In the genomic region with DNA sequence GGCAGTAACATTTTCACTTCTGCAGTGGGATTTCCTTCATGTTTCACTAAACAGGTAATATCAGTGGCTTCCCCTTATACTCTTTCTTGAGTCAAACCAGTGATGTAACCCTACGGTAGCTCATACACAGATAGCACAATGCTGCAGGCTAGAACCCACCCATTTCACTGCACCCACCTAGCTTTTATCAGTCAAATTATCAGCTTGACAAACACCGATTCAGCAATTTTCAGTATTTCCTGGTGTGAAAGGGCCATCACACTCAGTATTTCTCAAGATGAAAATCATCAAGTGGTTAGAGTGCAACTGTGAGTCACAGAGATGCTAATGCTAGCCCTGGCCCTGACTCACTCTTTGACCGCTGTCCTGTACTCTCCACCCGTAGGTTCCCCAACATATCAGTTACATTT, we compare ENCODE assay signal across 8 cellular contexts.
DNase-seq lines count a peak whose midpoint lies in the region; ATAC-seq and TF ChIP-seq lines count a peak whose summit lies in the region.

No MANE protein-coding gene starts in this region.

- peak; percentile 61 for ATAC-seq in activated CD4-positive, alpha-beta T cell treated with anti-CD3 and anti-CD28 coated beads for 36 hours
- peak; percentile 39 for ATAC-seq in HG02938 (IDR thresholded peaks at IDR 0.05; ENCODE audit: unreplicated experiment)
- ATAC-seq in foreskin keratinocyte: peak; percentile 80

- H3K4me1 ChIP-seq in SJSA1 (replicated peaks) (peaks cover 7% of the 10 kb centered on the region), foreskin keratinocyte (peaks cover 7% of the 10 kb centered on the region)

- H3K4me1 Mint-ChIP-seq in activated CD4-positive, alpha-beta T cell treated with anti-CD3 and anti-CD28 coated beads for 36 hours: peaks cover 80% of the 10 kb centered on the region

- H3K9me3 ChIP-seq in SJSA1 (replicated peaks): no peaks in the 10 kb centered on the region

- no peaks in the 10 kb centered on the region for H3K36me3 ChIP-seq in SJSA1

- H3K4me3 Mint-ChIP-seq in activated CD4-positive, alpha-beta T cell treated with anti-CD3 and anti-CD28 coated beads for 36 hours: no peak overlapping the region

- H3K27ac ChIP-seq in SJSA1: no peak overlapping the region
- H3K27ac ChIP-seq in foreskin keratinocyte: no peak overlapping the region

- intact Hi-C loops in activated CD4-positive, alpha-beta T cell treated with anti-CD3 and anti-CD28 coated beads for 36 hours (cut with DNase I, micrococcal nuclease): loop anchor here (1.0 to 5.0 kb wide), 5 partner anchors 35 to 245 kb away; no protein-coding TSS in a partner anchor

- TF ChIP-seq CTCF in foreskin keratinocyte (conservative IDR thresholded peaks at IDR 0.05): no peak

- H3K36me3 Mint-ChIP-seq in activated CD4-positive, alpha-beta T cell treated with anti-CD3 and anti-CD28 coated beads for 36 hours (ENCODE audit: low read depth): peaks cover 6% of the 10 kb centered on the region

- CTCF ChIA-PET in activated CD4-positive, alpha-beta T cell treated with anti-CD3 and anti-CD28 coated beads for 36 hours (lab: Charles Lee): interaction anchor here (0.8 to 1.7 kb wide), 14 partner anchors 11 to 349 kb away, joined by 3 to 8 read pairs (median 4); no protein-coding TSS in a partner anchor

- H3K27me3 Mint-ChIP-seq in activated CD4-positive, alpha-beta T cell treated with anti-CD3 and anti-CD28 coated beads for 36 hours: no peaks in the 10 kb centered on the region

- peak overlapping the region; percentile 61 for H3K27ac Mint-ChIP-seq in activated CD4-positive, alpha-beta T cell treated with anti-CD3 and anti-CD28 coated beads for 36 hours

- POLR2A ChIA-PET in activated CD4-positive, alpha-beta T cell treated with anti-CD3 and anti-CD28 coated beads for 36 hours (lab: Charles Lee): interaction anchor here (0.7 to 1.2 kb wide), 4 partner anchors 36 to 238 kb away, joined by 3 to 5 read pairs (median 4); no protein-coding TSS in a partner anchor

- H3K27me3 ChIP-seq in SJSA1 (replicated peaks) (no peaks in the 10 kb centered on the region), foreskin keratinocyte (no peaks in the 10 kb centered on the region)

- peak; percentile 55 for DNase-seq in activated CD4-positive, alpha-beta T cell treated with anti-CD3 and anti-CD28 coated beads for 36 hours
- no peak for DNase-seq in activated CD4-positive, alpha-beta T cell treated with anti-CD3 and anti-CD28 coated beads for 1 hour
- DNase-seq in SJSA1 (ENCODE audit: low read depth in 1 of 2, low spot score in 2 of 2) (peak; percentile 53 to 59), foreskin keratinocyte (peak; percentile 70 to 80), ecto neural progenitor cell (ENCODE audit: low spot score) (no peak), pons (ENCODE audit: low spot score) (no peak), DMS153 treated with DMSO at 0.1 percent for 48 hours (lab: John Stamatoyannopoulos, UW; ENCODE audit: unreplicated experiment) (no peak)

- H3K4me3 ChIP-seq in SJSA1: no peak overlapping the region

- peaks cover 12% of the 10 kb centered on the region for H3K9me3 Mint-ChIP-seq in activated CD4-positive, alpha-beta T cell treated with anti-CD3 and anti-CD28 coated beads for 36 hours (ENCODE audit: low read depth)

Comparison
In these comparisons a context has a peak if more than half of its experiments do, and no peak if none do; other contexts are left out.
1. DNase-seq: peak in activated CD4-positive, alpha-beta T cell treated with anti-CD3 and anti-CD28 coated beads for 36 hours (single experiment), SJSA1 (2 of 2) and foreskin keratinocyte (2 of 2); none in activated CD4-positive, alpha-beta T cell treated with anti-CD3 and anti-CD28 coated beads for 1 hour (single experiment), ecto neural progenitor cell (single experiment), pons (single experiment) and DMS153 treated with DMSO at 0.1 percent for 48 hours (single experiment).
2. Peak in every context shown above with its lines, with median percentiles within 50 percentile points of each other: ATAC-seq.